ENCODE assay signal across 20 cellular contexts in the genomic region with DNA sequence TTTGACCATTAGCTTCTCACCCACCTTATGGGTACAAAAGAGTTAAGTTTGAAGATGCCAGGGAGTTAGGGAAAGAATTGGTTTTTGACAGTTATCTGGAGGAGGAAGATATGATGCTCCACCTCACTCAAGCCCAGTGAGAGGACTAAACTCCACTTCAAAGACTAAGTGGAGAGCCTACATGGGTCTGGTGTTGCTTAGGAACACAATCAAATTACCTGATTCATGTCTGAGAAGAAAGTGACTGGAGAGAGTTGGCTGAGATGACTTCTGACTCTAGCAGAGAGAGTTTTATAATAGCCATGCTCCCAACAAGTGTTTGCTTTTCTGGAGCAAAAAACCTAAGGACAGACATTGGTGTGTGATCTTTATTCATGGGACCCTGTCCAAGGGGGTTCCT. TPM values are rescaled to one million over a fixed set of nuclear protein-coding genes. Genes with fewer than 3 reads are reported as not detected.
A peak's percentile ranks its signal among the peaks of the same experiment; 100 is the strongest.
DNase-seq lines count a peak whose midpoint lies in the region; ATAC-seq and TF ChIP-seq lines count a peak whose summit lies in the region.
"Had no signal": no experiment of that assay in that cellular context is flagged by ENCODE, and none has a peak within 500 bp of the region (broad histone marks: within the 10 kb centered on the region; RNA-seq: fewer than 3 reads in every experiment).

No MANE protein-coding gene starts in this region.

- DNase-seq in DMS53 (lab: John Stamatoyannopoulos, UW), result peak; percentile 22
- DNase-seq in DMS53 treated with DMSO at 0.1 percent for 48 hours (lab: John Stamatoyannopoulos, UW; ENCODE audit: unreplicated experiment), result no peak
- no peak for DNase-seq in DND-41
- DNase-seq in left lung, result no peak
- no peak for DNase-seq in uterus
- DNase-seq in activated CD4-positive, alpha-beta T cell treated with anti-CD3 and anti-CD28 coated beads, Interleukin-2, amount 50 U/mL, for 4 hours, result no peak
- no peak for DNase-seq in NK-92 treated with Interleukin-12 subunit alpha and Interleukin-12 subunit beta, amount 100 ng/mL, for 24 hours (lab: John Stamatoyannopoulos, UW)
- DNase-seq: H7, KBM-7, NCI-H1105, NCI-H187, NCI-H774, SW 1271 had no signal

- H3K4me3 ChIP-seq in DND-41 (ENCODE audit: low read depth in 1 of 2, low read length in 2 of 2), result no peak overlapping the region
- no peak overlapping the region for H3K4me3 ChIP-seq in OCI-LY3 (ENCODE audit: low read length)
- no peak overlapping the region for H3K4me3 ChIP-seq in left lung
- H3K4me3 ChIP-seq in uterus, result no peak overlapping the region
- H3K4me3 ChIP-seq: SJSA1 had no signal

- H2AFZ ChIP-seq in DND-41 (ENCODE audit: low read depth, low read length), result peak overlapping the region; percentile 41; the same call in 1 of the 2 replicates
- 0 out of 2 replicates have a peak overlapping the region, but pooled peaks have one; percentile 4 for H2AFZ ChIP-seq in OCI-LY3 (ENCODE audit: low read depth, low read length)

- no peak overlapping the region for H3K9ac ChIP-seq in DND-41 (ENCODE audit: low read depth, low read length)
- H3K9ac ChIP-seq in OCI-LY3 (ENCODE audit: low read length), result no peak overlapping the region

- H3K36me3 ChIP-seq in DND-41 (ENCODE audit: insufficient read depth, low read length), result no peaks in the 10 kb centered on the region
- no peaks in the 10 kb centered on the region for H3K36me3 ChIP-seq in OCI-LY3 (replicated peaks; ENCODE audit: low read depth, low read length)
- H3K36me3 ChIP-seq in left lung, result no peaks in the 10 kb centered on the region
- no peaks in the 10 kb centered on the region for H3K36me3 ChIP-seq in uterus
- H3K36me3 ChIP-seq: SJSA1 had no signal

- intact Hi-C loops in left lung (cut with DNase I), result no loop called here
- intact Hi-C loops in uterus (cut with DNase I; ENCODE audit: low total_unique reads), result loop anchor here (10.0 kb wide), 1 partner anchor 472 kb away; no protein-coding TSS in a partner anchor

- peaks cover 11% of the 10 kb centered on the region for H3K4me1 ChIP-seq in DND-41 (ENCODE audit: insufficient read depth, low read length)
- no peaks in the 10 kb centered on the region for H3K4me1 ChIP-seq in OCI-LY3 (ENCODE audit: low read length)
- H3K4me1 ChIP-seq in left lung, result no peaks in the 10 kb centered on the region
- no peaks in the 10 kb centered on the region for H3K4me1 ChIP-seq in uterus

- ATAC-seq in DND-41 (ENCODE audit: insufficient read depth, low read depth) (peak; percentile 37; the same call in 1 of the 3 replicates), left lung (peak; percentile 47)
- ATAC-seq: HepG2, Right ventricle myocardium inferior had no signal

- no peak for TF ChIP-seq POLR2A in uterus (IDR thresholded peaks at IDR 0.05)

- no peak overlapping the region for H3K4me2 ChIP-seq in DND-41 (ENCODE audit: insufficient read depth, low read length)
- H3K4me2 ChIP-seq in OCI-LY3 (ENCODE audit: low read length), result no peak overlapping the region

- no peaks in the 10 kb centered on the region for H4K20me1 ChIP-seq in DND-41 (ENCODE audit: insufficient read depth, low read length)
- H4K20me1 ChIP-seq in OCI-LY3 (ENCODE audit: insufficient read depth, low read length), result no peaks in the 10 kb centered on the region

- H3K9me3 ChIP-seq in DND-41 (ENCODE audit: insufficient read depth, low read length, severe bottlenecking), result no peaks in the 10 kb centered on the region
- no peaks in the 10 kb centered on the region for H3K9me3 ChIP-seq in OCI-LY3 (ENCODE audit: insufficient read depth, low read length)
- H3K9me3 ChIP-seq in left lung, result peaks cover 0 to 2% of the 10 kb centered on the region in 2 donors
- H3K9me3 ChIP-seq in uterus, result no peaks in the 10 kb centered on the region
- H3K9me3 ChIP-seq: SJSA1 had no signal

- H3K27me3 ChIP-seq in DND-41 (ENCODE audit: insufficient read depth, low read length, poor library complexity) (no peaks in the 10 kb centered on the region), OCI-LY3 (ENCODE audit: low read depth, low read length) (no peaks in the 10 kb centered on the region), left lung (no peaks in the 10 kb centered on the region), uterus (no peaks in the 10 kb centered on the region)
- H3K27me3 ChIP-seq: SJSA1 had no signal

- H3K27ac ChIP-seq in DND-41 (ENCODE audit: low read length), result no peak overlapping the region; the same call in 1 of the 2 replicates
- H3K27ac ChIP-seq in OCI-LY3 (ENCODE audit: low read length), result no peak overlapping the region
- H3K27ac ChIP-seq in left lung, result no peak overlapping the region
- H3K27ac ChIP-seq in uterus, result no peak overlapping the region
- H3K27ac ChIP-seq: 22Rv1, C4-2B, HL-60, SJSA1 had no signal

- TF ChIP-seq CTCF in DND-41 (IDR thresholded peaks at IDR 0.05; ENCODE audit: borderline replicate concordance, extremely low read depth, low read length, poor library complexity, severe bottlenecking) (no peak), OCI-LY3 (IDR thresholded peaks at IDR 0.05; ENCODE audit: low read depth, low read length) (no peak), left lung (IDR thresholded peaks at IDR 0.05) (no peak), uterus (IDR thresholded peaks at IDR 0.05) (no peak)

- H3K79me2 ChIP-seq in DND-41 (ENCODE audit: insufficient read depth, low read length), result no peaks in the 10 kb centered on the region
- H3K79me2 ChIP-seq in OCI-LY3 (ENCODE audit: low read length), result no peaks in the 10 kb centered on the region

RNA-seq across cellular contexts. Expression of gene SUCNR1, which starts 43.3 kb away (rescaled TPM):
- total RNA-seq in left lung, result 1 to 10 TPM; 1.9 to 4.8 TPM
- total RNA-seq in uterus, result under 1 TPM in 2 of 4 donors, not detected in 2; 0.21 to 0.59 TPM
- total RNA-seq: H7, HepG2 had no signal
